Comparison of ENCODE assay signal across 7 cellular contexts in the genomic region with DNA sequence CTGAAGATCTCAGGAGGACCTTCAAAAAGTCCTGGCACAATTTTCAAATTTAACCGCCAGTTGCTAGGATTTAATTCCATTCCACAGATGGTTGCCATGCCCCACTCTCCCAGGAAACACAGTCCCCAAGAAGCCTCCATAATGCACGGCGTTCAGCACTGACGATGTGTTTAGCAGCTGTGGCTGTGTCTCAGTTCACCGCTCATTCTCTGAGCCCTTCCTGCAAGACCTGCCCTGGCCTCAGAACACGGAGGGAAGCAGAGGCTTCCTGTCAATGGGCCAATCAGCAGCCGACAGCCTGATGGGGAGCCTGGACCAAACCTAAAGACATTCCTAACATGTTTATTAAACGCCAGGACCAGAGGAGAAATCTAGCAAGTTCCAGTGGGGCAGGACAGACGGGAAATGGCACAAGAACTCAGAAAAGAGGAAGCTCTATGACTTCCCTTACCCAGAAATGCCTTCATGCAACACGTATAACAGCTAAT. TPM values are rescaled to one million over a fixed set of nuclear protein-coding genes. Genes with fewer than 3 reads are reported as not detected.
DNase-seq lines count a peak whose midpoint lies in the region; ATAC-seq, FAIRE-seq and TF ChIP-seq lines count a peak whose summit lies in the region.

No MANE protein-coding gene starts in this region.

- H3K36me3 ChIP-seq in lower lobe of right lung (no peaks in the 10 kb centered on the region), kidney (ENCODE audit: control insufficient read depth in 1 of 2, insufficient read depth in 2 of 2, low read length in 2 of 2) (no peaks in the 10 kb centered on the region)

- TF ChIP-seq CTCF in lower lobe of right lung (IDR thresholded peaks at IDR 0.05) (no peak), kidney (IDR thresholded peaks at IDR 0.05; ENCODE audit: borderline replicate concordance, extremely low read depth, insufficient read depth) (no peak)

- intact Hi-C loops in lower lobe of right lung (cut with DNase I) (no loop called here), kidney (cut with DNase I) (no loop called here)

- DNase-seq in HT-29 (ENCODE audit: low spot score) (peak; percentile 2), astrocyte of the hippocampus (ENCODE audit: low read depth, low spot score) (peak; percentile 33), lower lobe of right lung (no peak), kidney (no peak), NCI-H2227 treated with DMSO at 0.1 percent for 48 hours (lab: John Stamatoyannopoulos, UW) (no peak), NCI-H128 (lab: John Stamatoyannopoulos, UW; ENCODE audit: unreplicated experiment) (no peak)

- peaks cover 2% of the 10 kb centered on the region for H3K4me1 ChIP-seq in lower lobe of right lung
- H3K4me1 ChIP-seq in kidney (ENCODE audit: control insufficient read depth in 1 of 2, insufficient read depth in 1 of 2, low read depth in 1 of 2, low read length in 2 of 2): no peaks in the 10 kb centered on the region

- H3K27ac ChIP-seq in lower lobe of right lung (peak overlapping the region; percentile 61), kidney (ENCODE audit: low read depth in 2 of 2, low read length in 2 of 2) (peak overlapping the region in 1 of 2 donors; percentile 65)

- H3K27me3 ChIP-seq in lower lobe of right lung (ENCODE audit: low read depth): no peaks in the 10 kb centered on the region

- H3K9ac ChIP-seq in kidney (ENCODE audit: low read length in 2 of 2): no peak overlapping the region

- ATAC-seq in GM19043 (IDR thresholded peaks at IDR 0.05; ENCODE audit: low read depth, unreplicated experiment) (peak; percentile 69), lower lobe of right lung (peak; percentile 42 to 50)

- H3K4me3 ChIP-seq in lower lobe of right lung (no peak overlapping the region), kidney (ENCODE audit: low read length in 2 of 2) (no peak overlapping the region)

- no peaks in the 10 kb centered on the region for H3K9me3 ChIP-seq in lower lobe of right lung
- no peaks in the 10 kb centered on the region for H3K9me3 ChIP-seq in kidney (ENCODE audit: control insufficient read depth in 1 of 2, low read length in 2 of 2)

- no peak for FAIRE-seq in kidney (lab: Jason Lieb, UNC)

RNA-seq across cellular contexts. Expression of a gene that starts 4.9 kb away (rescaled TPM):
- 0.21 and 0.53 TPM in 2 replicates for total RNA-seq in HT-29 (2014; rRNA removed; shearing (Covaris generic))
- 2.0 TPM for total RNA-seq in lower lobe of right lung
- 0.31 TPM for total RNA-seq in kidney
- polyA plus RNA-seq in kidney (ENCODE audit: insufficient read depth, low read depth, low replicate concordance): 1.5 TPM

RNA-seq across cellular contexts. Expression of a gene that starts 53.8 kb away (rescaled TPM):
- 20.6 and 25.0 TPM in 2 replicates for total RNA-seq in HT-29 (2014; rRNA removed; shearing (Covaris generic))
- total RNA-seq in lower lobe of right lung (1.3 TPM), kidney (0.94 TPM)
- 1.5 TPM for polyA plus RNA-seq in kidney (ENCODE audit: insufficient read depth, low read depth, low replicate concordance)

RNA-seq across cellular contexts. Expression of a gene that starts 54.3 kb away (rescaled TPM):
- total RNA-seq in HT-29 (2014; rRNA removed; shearing (Covaris generic)): 34.8 and 43.8 TPM in 2 replicates
- 98.9 TPM for total RNA-seq in lower lobe of right lung
- total RNA-seq in kidney: 96.7 TPM
- polyA plus RNA-seq in kidney (ENCODE audit: insufficient read depth, low read depth, low replicate concordance): 31.8 TPM

Comparison
In these comparisons a context has a peak if more than half of its experiments do, and no peak if none do; other contexts are left out.
1. DNase-seq: peak in HT-29 (single experiment) and astrocyte of the hippocampus (single experiment); none in lower lobe of right lung (single experiment), kidney (single experiment), NCI-H2227 treated with DMSO at 0.1 percent for 48 hours (single experiment) and NCI-H128 (single experiment).